13 cellular contexts compared by ENCODE assay signal in the genomic region with DNA sequence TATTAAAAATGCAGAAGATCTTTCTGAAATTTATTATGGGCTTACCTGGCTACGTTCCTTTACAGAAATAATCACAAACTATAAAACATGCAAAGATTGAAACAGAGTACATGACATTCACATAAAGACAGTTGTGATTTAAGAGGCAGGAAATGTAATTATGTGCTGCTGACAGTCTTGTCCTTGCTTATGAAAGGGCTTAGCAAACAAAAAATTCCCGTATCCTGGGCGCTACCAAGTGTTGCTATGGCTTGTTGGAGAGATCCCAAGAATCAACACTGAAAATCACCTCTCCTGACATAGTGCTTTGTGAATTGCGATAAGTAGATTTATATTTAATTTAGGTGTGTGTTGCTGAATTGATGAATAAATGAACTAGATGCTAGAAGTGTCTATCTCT.
"Had no signal": no experiment of that assay in that cellular context is flagged by ENCODE, and none has a peak within 500 bp of the region (broad histone marks: within the 10 kb centered on the region; RNA-seq: fewer than 3 reads in every experiment).

No MANE protein-coding gene starts in this region.

- DNase-seq: activated CD4-positive, alpha-beta T cell treated with anti-CD3 and anti-CD28 coated beads, Interleukin-2, amount 50 U/mL, for 1 hour; activated CD8-positive, alpha-beta memory T cell treated with anti-CD3 and anti-CD28 coated beads for 24 hours; anterior cingulate cortex; effector CD8-positive, alpha-beta T cell; foreskin melanocyte; mesendoderm; natural killer cell; right cardiac atrium; stimulated activated CD4-positive, alpha-beta T cell treated with anti-CD3 and anti-CD28 coated beads, Interleukin-15, amount 100 ng/mL, for 24 hours; stimulated activated CD4-positive, alpha-beta T cell treated with anti-CD3 and anti-CD28 coated beads, Interleukin-4, amount 100 ng/mL, for 1 hour; stimulated activated naive CD4-positive, alpha-beta T cell; tibial artery had no signal

- H3K4me3 Mint-ChIP-seq: natural killer cell had no signal

- H3K27me3 Mint-ChIP-seq: progenitor cell of endocrine pancreas had no signal

- H3K4me1 Mint-ChIP-seq: natural killer cell had no signal

- H3K36me3 Mint-ChIP-seq: natural killer cell had no signal

- H3K27ac Mint-ChIP-seq: natural killer cell, progenitor cell of endocrine pancreas had no signal
